Comparison of ENCODE assay signal across 28 cellular contexts in the genomic region with DNA sequence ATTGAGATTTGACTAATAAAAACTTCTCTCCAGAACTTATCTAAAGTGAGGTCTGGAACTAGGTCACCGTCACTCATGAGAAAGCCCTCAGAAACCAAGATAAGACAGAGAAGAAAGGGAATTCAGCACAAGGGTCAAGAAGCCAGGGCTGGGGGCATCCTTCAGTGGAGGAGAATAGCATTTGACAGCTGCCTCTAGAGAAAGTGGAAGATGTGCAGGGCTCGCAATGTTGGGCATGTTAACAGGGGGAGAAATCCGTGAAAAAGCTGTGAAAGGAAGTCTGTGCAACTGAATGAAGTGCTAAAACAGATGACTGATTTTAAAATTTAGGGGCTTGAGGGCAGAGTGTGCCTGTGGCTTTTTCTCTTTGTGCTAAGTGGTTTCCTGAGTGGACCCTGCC.
"Had no signal": no experiment of that assay in that cellular context is flagged by ENCODE, and none has a peak within 500 bp of the region (broad histone marks: within the 10 kb centered on the region; RNA-seq: fewer than 3 reads in every experiment).

No MANE protein-coding gene starts in this region.

- DNase-seq: activated CD4-positive, alpha-beta T cell treated with anti-CD3 and anti-CD28 coated beads for 1 hour; activated CD4-positive, alpha-beta T cell treated with anti-CD3 and anti-CD28 coated beads, Interleukin-2, amount 50 U/mL, for 1 hour; activated CD8-positive, alpha-beta T cell treated with anti-CD3 and anti-CD28 coated beads, Interleukin-2, amount 10 ng/mL, durations not matched to agents 7 days and 5 days; activated effector memory CD4-positive, alpha-beta T cell treated with Interleukin-2 at 50 U/mL for 16 hours; activated naive CD4-positive, alpha-beta T cell treated with anti-CD3 and anti-CD28 coated beads for 36 hours; activated naive CD8-positive, alpha-beta T cell treated with anti-CD3 and anti-CD28 coated beads for 36 hours; activated T-cell treated with anti-CD3 and anti-CD28 coated beads for 4 hours; activated T-cell treated with anti-CD3 and anti-CD28 coated beads, Interleukin-2, amount 50 U/mL, for 72 hours; adrenal gland; brain microvascular endothelial cell; caudate nucleus; foreskin keratinocyte; left ventricle myocardium superior; sigmoid colon; small intestine; stimulated activated CD4-positive, alpha-beta T cell treated with anti-CD3 and anti-CD28 coated beads, Interleukin-1b, Interleukin-23, amount 100 ng/mL, for 48 hours; stimulated activated CD4-positive, alpha-beta T cell treated with anti-CD3 and anti-CD28 coated beads, Interleukin-4, amount 100 ng/mL, for 4 hours; stimulated activated CD8-positive, alpha-beta memory T cell treated with anti-CD3 and anti-CD28 coated beads, Interleukin-4, amount 100 ng/mL, for 48 hours; stimulated activated naive CD8-positive, alpha-beta T cell treated with anti-CD3 and anti-CD28 coated beads, Interleukin-15, amount 100 ng/mL, for 72 hours; T-helper 2 cell; thyroid gland; upper lobe of right lung had no signal

- H3K4me1 ChIP-seq: adrenal gland, ascending aorta, foreskin keratinocyte, thyroid gland, upper lobe of right lung had no signal

- H3K9me3 ChIP-seq: adrenal gland, ascending aorta, esophagus muscularis mucosa, sigmoid colon, thyroid gland, upper lobe of right lung had no signal

- ATAC-seq: activated CD8-positive, alpha-beta T cell treated with anti-CD3 and anti-CD28 coated beads, Interleukin-2, amount 10 ng/mL, durations not matched to agents 7 days and 5 days; activated T-cell treated with anti-CD3 and anti-CD28 coated beads, Interleukin-2, amount 50 U/mL, for 72 hours; foreskin keratinocyte; left ventricle myocardium superior; naive thymus-derived CD4-positive, alpha-beta T cell; stimulated activated naive CD8-positive, alpha-beta T cell treated with anti-CD3 and anti-CD28 coated beads, Interleukin-15, amount 100 ng/mL, for 72 hours; upper lobe of right lung; WTC11 had no signal

- H3K36me3 Mint-ChIP-seq: activated naive CD8-positive, alpha-beta T cell treated with anti-CD3 and anti-CD28 coated beads for 36 hours; mesothelial cell of epicardium; stimulated activated memory B cell treated with anti-CD40 and anti-IgM and Interleukin-4, amounts not matched to agents 10 μg/mL and 1 μg/mL and 100 μg/mL, for 72 hours; WTC11 had no signal

- H3K4me3 Mint-ChIP-seq: activated CD8-positive, alpha-beta T cell treated with anti-CD3 and anti-CD28 coated beads, Interleukin-2, amount 10 ng/mL, durations not matched to agents 7 days and 5 days; activated naive CD4-positive, alpha-beta T cell treated with anti-CD3 and anti-CD28 coated beads for 36 hours; activated naive CD8-positive, alpha-beta T cell treated with anti-CD3 and anti-CD28 coated beads for 36 hours; activated T-cell treated with anti-CD3 and anti-CD28 coated beads, Interleukin-2, amount 50 U/mL, for 72 hours; mesothelial cell of epicardium; stimulated activated memory B cell treated with anti-CD40 and anti-IgM and Interleukin-4, amounts not matched to agents 10 μg/mL and 1 μg/mL and 100 μg/mL, for 72 hours; stimulated activated naive CD8-positive, alpha-beta T cell treated with anti-CD3 and anti-CD28 coated beads, Interleukin-15, amount 100 ng/mL, for 72 hours; WTC11 had no signal

- H3K27me3 Mint-ChIP-seq: activated naive CD8-positive, alpha-beta T cell treated with anti-CD3 and anti-CD28 coated beads for 36 hours; naive thymus-derived CD4-positive, alpha-beta T cell had no signal

- H3K27me3 ChIP-seq: adrenal gland, ascending aorta, brain microvascular endothelial cell, esophagus muscularis mucosa, sigmoid colon, thyroid gland, upper lobe of right lung had no signal

- H3K27ac ChIP-seq: adrenal gland, ascending aorta, brain microvascular endothelial cell, esophagus muscularis mucosa, foreskin keratinocyte, sigmoid colon, thyroid gland, upper lobe of right lung had no signal

- H3K9me3 Mint-ChIP-seq: activated naive CD4-positive, alpha-beta T cell treated with anti-CD3 and anti-CD28 coated beads for 36 hours; mesothelial cell of epicardium; stimulated activated memory B cell treated with anti-CD40 and anti-IgM and Interleukin-4, amounts not matched to agents 10 μg/mL and 1 μg/mL and 100 μg/mL, for 72 hours; WTC11 had no signal

- H3K36me3 ChIP-seq: adrenal gland, ascending aorta, brain microvascular endothelial cell, esophagus muscularis mucosa, sigmoid colon, thyroid gland, upper lobe of right lung had no signal

- H3K27ac Mint-ChIP-seq: activated CD8-positive, alpha-beta T cell treated with anti-CD3 and anti-CD28 coated beads, Interleukin-2, amount 10 ng/mL, durations not matched to agents 7 days and 5 days; activated naive CD4-positive, alpha-beta T cell treated with anti-CD3 and anti-CD28 coated beads for 36 hours; activated naive CD8-positive, alpha-beta T cell treated with anti-CD3 and anti-CD28 coated beads for 36 hours; activated T-cell treated with anti-CD3 and anti-CD28 coated beads, Interleukin-2, amount 50 U/mL, for 72 hours; WTC11 had no signal

- H3K4me3 ChIP-seq: adrenal gland, ascending aorta, esophagus muscularis mucosa, sigmoid colon, thyroid gland, upper lobe of right lung had no signal
